27 cellular contexts compared by ENCODE assay signal in the genomic region with DNA sequence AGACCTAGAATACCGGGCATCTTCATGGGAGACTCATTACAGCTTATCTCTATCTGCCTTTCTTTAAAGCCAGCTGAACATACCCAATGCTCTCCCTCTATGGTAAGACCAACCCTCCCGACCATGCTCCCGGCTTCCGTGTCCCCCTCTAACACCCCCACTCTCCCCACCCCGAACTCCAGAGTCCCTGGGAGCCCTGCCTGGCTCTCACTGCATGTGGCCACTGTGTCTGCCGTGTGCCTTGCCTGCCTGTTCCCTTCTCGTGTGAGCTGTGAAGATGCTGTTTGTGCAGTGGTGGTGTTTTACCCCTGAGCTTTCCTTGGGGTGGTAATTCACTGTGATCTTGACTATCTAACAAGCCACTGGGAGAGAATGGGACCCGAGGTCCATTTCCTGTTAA.
"Had no signal": no experiment of that assay in that cellular context is flagged by ENCODE, and none has a peak within 500 bp of the region (broad histone marks: within the 10 kb centered on the region; RNA-seq: fewer than 3 reads in every experiment).

No MANE protein-coding gene starts in this region.

- H3K9me3 ChIP-seq: body of pancreas, breast epithelium, Peyer's patch, SJSA1, SK-N-SH had no signal

- H3K27me3 ChIP-seq: body of pancreas, breast epithelium, Peyer's patch, SJSA1 had no signal

- H3K36me3 ChIP-seq: breast epithelium, Peyer's patch, SJSA1 had no signal

- DNase-seq: activated CD4-positive, alpha-beta T cell treated with anti-CD3 and anti-CD28 coated beads for 36 hours; activated CD4-positive, alpha-beta T cell treated with anti-CD3 and anti-CD28 coated beads, Interleukin-2, amount 10 ng/mL, durations not matched to agents 7 days and 5 days; activated CD4-positive, alpha-beta T cell treated with anti-CD3 and anti-CD28 coated beads, Interleukin-2, amount 50 U/mL, for 48 hours; activated CD8-positive, alpha-beta T cell treated with anti-CD3 and anti-CD28 coated beads, Interleukin-2, amount 10 ng/mL, durations not matched to agents 7 days and 5 days; activated gamma-delta T cell; activated naive CD4-positive, alpha-beta T cell treated with Interleukin-2 at 50 U/mL for 16 hours; activated naive CD8-positive, alpha-beta T cell treated with anti-CD3 and anti-CD28 coated beads, Interleukin-2, amount 10 ng/mL, durations not matched to agents 7 days and 5 days; activated T-cell treated with anti-CD3 and anti-CD28 coated beads, Interleukin-2, amount 50 U/mL, for 24 hours; amygdala; body of pancreas; central memory CD4-positive, alpha-beta T cell; NCI-H1092 treated with DMSO at 0.1 percent for 48 hours; NCI-H1417 treated with DMSO at 0.1 percent for 48 hours; NCI-H187 treated with DMSO at 0.1 percent for 48 hours; NCI-H2081; NCI-H226; NCI-H446 treated with DMSO at 0.1 percent for 48 hours; NCI-H524 treated with DMSO at 0.1 percent for 48 hours; PC-3; SHP77; SK-N-SH had no signal

- ATAC-seq: activated CD4-positive, alpha-beta T cell treated with anti-CD3 and anti-CD28 coated beads for 36 hours; activated CD4-positive, CD25-positive, alpha-beta regulatory T cell treated with anti-CD3 and anti-CD28 coated beads, Interleukin-2, amount 50 U/mL, for 24 hours; activated CD8-positive, alpha-beta T cell treated with anti-CD3 and anti-CD28 coated beads, Interleukin-2, amount 10 ng/mL, durations not matched to agents 7 days and 5 days; body of pancreas; K562; PC-3 had no signal

- H3K4me3 ChIP-seq: body of pancreas, breast epithelium, K562, Peyer's patch, SJSA1 had no signal

- H3K27ac ChIP-seq: body of pancreas, breast epithelium, Peyer's patch, RWPE1, SJSA1 had no signal

- H3K4me1 ChIP-seq: body of pancreas, breast epithelium, Peyer's patch had no signal
